In genomic region chr11:65472588-65473274, GRCh38 we compare ENCODE assay signal across 8 cellular contexts. TPM values are rescaled to one million over a fixed set of nuclear protein-coding genes. Genes with fewer than 3 reads are reported as not detected.
DNase-seq lines count a peak whose midpoint lies in the region; ATAC-seq and TF ChIP-seq lines count a peak whose summit lies in the region.
"Not testable (repeated sequence)": the region's sequence is repeated elsewhere in the genome, so short reads cannot be mapped to it uniquely, and the experiment has no call there.

No MANE protein-coding gene starts in this region.

- not testable (repeated sequence) for H3K36me3 Mint-ChIP-seq in CD8-positive, alpha-beta T cell; activated T-cell treated with anti-CD3 and anti-CD28 coated beads, Interleukin-2, amount 50 U/mL, for 4 hours (ENCODE audit: insufficient read depth)

- peak overlapping the region; percentile 60 for H3K27ac ChIP-seq in CD8-positive, alpha-beta T cell (ENCODE audit: low read depth, low read length)
- peak overlapping the region; percentile 100 for H3K27ac ChIP-seq in Panc1 (ENCODE audit: low read length)
- H3K27ac ChIP-seq in breast epithelium: peak overlapping the region; percentile 94 to 95
- H3K27ac ChIP-seq in cardiac muscle cell: peak overlapping the region; percentile 97
- peak overlapping the region; percentile 92 to 98 for H3K27ac ChIP-seq in mucosa of rectum (ENCODE audit: low read depth in 2 of 2, low read length in 2 of 2)
- peak overlapping the region; percentile 99 for H3K27ac ChIP-seq in skeletal muscle tissue (ENCODE audit: low read depth, low read length)
- H3K27ac ChIP-seq in upper lobe of left lung: peak overlapping the region; percentile 91 to 96 (median 94)

- WGBS in upper lobe of left lung, 2 donors: 81 to 85% methylated on average over 14 of the region's 14 CpGs

- TF ChIP-seq CTCF in CD8-positive, alpha-beta T cell (IDR thresholded peaks at IDR 0.05); Panc1 (IDR thresholded peaks at IDR 0.05); breast epithelium (IDR thresholded peaks at IDR 0.05); cardiac muscle cell (IDR thresholded peaks at IDR 0.05; ENCODE audit: low read depth, low read length); upper lobe of left lung (IDR thresholded peaks at IDR 0.05): not testable (repeated sequence)

- TF ChIP-seq POLR2A in breast epithelium (IDR thresholded peaks at IDR 0.05); upper lobe of left lung (IDR thresholded peaks at IDR 0.05): not testable (repeated sequence)

- H3K9me3 Mint-ChIP-seq in CD8-positive, alpha-beta T cell; activated T-cell treated with anti-CD3 and anti-CD28 coated beads, Interleukin-2, amount 50 U/mL, for 4 hours: not testable (repeated sequence)

- not testable (repeated sequence) for H3K4me3 Mint-ChIP-seq in CD8-positive, alpha-beta T cell
- H3K4me3 Mint-ChIP-seq in activated T-cell treated with anti-CD3 and anti-CD28 coated beads, Interleukin-2, amount 50 U/mL, for 4 hours: peak overlapping the region; percentile 65

- H3K36me3 ChIP-seq in CD8-positive, alpha-beta T cell (ENCODE audit: insufficient read depth, low read length); Panc1 (ENCODE audit: control insufficient read depth, insufficient read depth, low read length); breast epithelium; cardiac muscle cell; mucosa of rectum (ENCODE audit: control insufficient read depth in 2 of 2, insufficient read depth in 2 of 2, low read length in 2 of 2); skeletal muscle tissue (ENCODE audit: control insufficient read depth in 3 of 3, insufficient read depth in 3 of 3, low read length in 3 of 3); upper lobe of left lung: not testable (repeated sequence)

- H3K27ac Mint-ChIP-seq in CD8-positive, alpha-beta T cell: peak overlapping the region; percentile 98

- not testable (repeated sequence) for ATAC-seq in CD8-positive, alpha-beta T cell; Panc1; activated T-cell treated with anti-CD3 and anti-CD28 coated beads, Interleukin-2, amount 50 U/mL, for 4 hours; upper lobe of left lung (ENCODE audit: low FRiP score in 2 of 2)

- peaks cover 33% of the 10 kb centered on the region for H3K4me1 Mint-ChIP-seq in CD8-positive, alpha-beta T cell (ENCODE audit: low read depth)
- peaks cover 38% of the 10 kb centered on the region for H3K4me1 Mint-ChIP-seq in activated T-cell treated with anti-CD3 and anti-CD28 coated beads, Interleukin-2, amount 50 U/mL, for 4 hours (ENCODE audit: low read depth)

- TF ChIP-seq EP300 in upper lobe of left lung (IDR thresholded peaks at IDR 0.05): not testable (repeated sequence)

- intact Hi-C loops in CD8-positive, alpha-beta T cell (cut with DNase I, micrococcal nuclease): loop anchor here (1.0 kb wide), 2 partner anchors 25 to 41 kb away; no protein-coding TSS in a partner anchor
- intact Hi-C loops in Panc1 (cut with micrococcal nuclease; ENCODE audit: unreplicated experiment) (loop anchor here (5.0 kb wide), 1 partner anchor 35 kb away; no protein-coding TSS in a partner anchor), breast epithelium (cut with DNase I; ENCODE audit: low total_unique reads) (loop anchor here (1.0 kb wide), 1 partner anchor 49 kb away; no protein-coding TSS in a partner anchor)

- H3K4me1 ChIP-seq in CD8-positive, alpha-beta T cell (ENCODE audit: insufficient read depth, low read length): peaks cover 24% of the 10 kb centered on the region
- H3K4me1 ChIP-seq in Panc1 (ENCODE audit: control insufficient read depth, insufficient read depth, low read length): peaks cover 66% of the 10 kb centered on the region
- H3K4me1 ChIP-seq in breast epithelium: peaks cover 8 to 14% of the 10 kb centered on the region in 2 donors
- peaks cover 24% of the 10 kb centered on the region for H3K4me1 ChIP-seq in cardiac muscle cell (ENCODE audit: low read depth)
- peaks cover 29 to 39% of the 10 kb centered on the region in 2 donors for H3K4me1 ChIP-seq in mucosa of rectum (ENCODE audit: control insufficient read depth in 2 of 2, insufficient read depth in 2 of 2, low read length in 2 of 2)
- H3K4me1 ChIP-seq in skeletal muscle tissue (ENCODE audit: control insufficient read depth in 3 of 3, insufficient read depth in 3 of 3, low read length in 3 of 3): peaks cover 31 to 52% (median 45%) of the 10 kb centered on the region in 3 donors
- H3K4me1 ChIP-seq in upper lobe of left lung: peaks cover 30 to 57% (median 34%) of the 10 kb centered on the region in 4 donors

- H3K4me3 ChIP-seq in CD8-positive, alpha-beta T cell (ENCODE audit: low read depth, low read length): peak overlapping the region; percentile 42
- H3K4me3 ChIP-seq in Panc1 (ENCODE audit: low read depth in 2 of 2, low read length in 2 of 2): 0 out of 4 replicates have a peak overlapping the region, but pooled peaks of 1 of the 2 experiments have one; percentile 9
- peak overlapping the region in 1 of 3 donors; percentile 53 for H3K4me3 ChIP-seq in breast epithelium
- H3K4me3 ChIP-seq in cardiac muscle cell: peak overlapping the region; percentile 1
- not testable (repeated sequence) for H3K4me3 ChIP-seq in mucosa of rectum (ENCODE audit: low read length in 2 of 2); skeletal muscle tissue (ENCODE audit: low read length in 3 of 3); upper lobe of left lung

- BruUV-seq in Panc1 (replicated peaks; lab: Mats Ljungman, UMichigan): not testable (repeated sequence)

- POLR2A ChIA-PET in CD8-positive, alpha-beta T cell (lab: Charles Lee): interaction anchor here (0.6 to 12.7 kb wide), 12 partner anchors 15 to 1816 kb away, joined by 3 to 506 read pairs (median 8); partner anchors contain the start of genes ANKRD13D, MALAT1 and NEAT1
- POLR2A ChIA-PET in Panc1 (lab: Charles Lee): interaction anchor here (0.6 to 14.1 kb wide), 9 partner anchors 15 to 53 kb away, joined by 3 to 818 read pairs (median 4); partner anchors contain the start of genes MALAT1 and NEAT1

- CTCF ChIA-PET in CD8-positive, alpha-beta T cell (lab: Charles Lee): interaction anchor here (0.5 to 4.4 kb wide), 13 partner anchors 12 to 143 kb away, joined by 3 to 50 read pairs (median 4); partner anchors contain the start of genes FRMD8, MALAT1 and SLC25A45
- CTCF ChIA-PET in Panc1 (lab: Charles Lee): interaction anchor here (0.6 to 1.0 kb wide), 2 partner anchors 20 to 28 kb away, joined by 5 to 6 read pairs; no protein-coding TSS in a partner anchor

- in situ Hi-C loops in Panc1 (cut with HindIII; ENCODE audit: low pct_unique_long_range_greater_than_20kb, low sequenced_read_pairs): not testable (repeated sequence)

- DNase-seq in CD8-positive, alpha-beta T cell; Panc1 (ENCODE audit: low read depth, low spot score); activated T-cell treated with anti-CD3 and anti-CD28 coated beads, Interleukin-2, amount 50 U/mL, for 4 hours; breast epithelium (ENCODE audit: low spot score in 2 of 2); cardiac muscle cell (ENCODE audit: low read depth in 1 of 2, low spot score in 1 of 2); upper lobe of left lung: not testable (repeated sequence)

- H3K9ac ChIP-seq in mucosa of rectum (ENCODE audit: low read depth in 1 of 2, low read length in 2 of 2): peak overlapping the region; percentile 41 to 86
- H3K9ac ChIP-seq in skeletal muscle tissue (ENCODE audit: low read depth in 1 of 3, low read length in 3 of 3): peak overlapping the region; percentile 88 to 94 (median 90)

- H3K9me3 ChIP-seq in CD8-positive, alpha-beta T cell (ENCODE audit: low read length); Panc1 (ENCODE audit: control insufficient read depth, insufficient read depth, low read depth, low read length); breast epithelium; cardiac muscle cell (ENCODE audit: low read depth); mucosa of rectum (ENCODE audit: control insufficient read depth in 2 of 2, low read length in 2 of 2); skeletal muscle tissue (ENCODE audit: control insufficient read depth in 3 of 3, low read length in 3 of 3); upper lobe of left lung: not testable (repeated sequence)

- H3K27me3 Mint-ChIP-seq in CD8-positive, alpha-beta T cell (ENCODE audit: low read depth); activated T-cell treated with anti-CD3 and anti-CD28 coated beads, Interleukin-2, amount 50 U/mL, for 4 hours (ENCODE audit: low read depth): not testable (repeated sequence)

- H3K27me3 ChIP-seq in CD8-positive, alpha-beta T cell (ENCODE audit: insufficient read depth, low read length); Panc1 (ENCODE audit: control insufficient read depth, insufficient read depth, low read length); breast epithelium; cardiac muscle cell; mucosa of rectum (ENCODE audit: control insufficient read depth in 2 of 2, insufficient read depth in 2 of 2, low read length in 2 of 2); skeletal muscle tissue (ENCODE audit: control insufficient read depth in 3 of 3, insufficient read depth in 3 of 3, low read length in 3 of 3); upper lobe of left lung: not testable (repeated sequence)

RNA-seq across cellular contexts. Expression of gene MALAT1, which starts 26.1 kb away (rescaled TPM):
- total RNA-seq in CD8-positive, alpha-beta T cell: over 10,000 TPM; 25,886 to 26,729 TPM
- total RNA-seq in Panc1 (2021; ENCODE audit: unreplicated experiment) (13,645 TPM), breast epithelium (over 10,000 TPM; 14,217 to 22,312 (median 18,959) TPM), cardiac muscle cell (3,311 and 7,439 TPM in 2 replicates), skeletal muscle tissue (7,794 TPM), upper lobe of left lung (over 10,000 TPM in 5 of 6 donors, 1,000 to 10,000 TPM in 1; 9,697 to 52,390 (median 19,698) TPM)
- polyA plus RNA-seq in Panc1 (2012; ENCODE audit: insufficient read length): 690 TPM
- total RNA-seq in activated T-cell treated with anti-CD3 and anti-CD28 coated beads, Interleukin-2, amount 50 U/mL, for 4 hours: 1,000 to 10,000 TPM; 3,100 to 4,455 (median 3,753) TPM
- 16,838 and 18,899 TPM in 2 replicates for polyA plus RNA-seq in cardiac muscle cell

RNA-seq across cellular contexts. Expression of gene NEAT1, which starts 50.1 kb away (rescaled TPM):
- total RNA-seq in CD8-positive, alpha-beta T cell: 100 to 1,000 TPM; 198 to 201 TPM
- total RNA-seq in Panc1 (2021; ENCODE audit: unreplicated experiment): 731 TPM
- polyA plus RNA-seq in Panc1 (2012; ENCODE audit: insufficient read length): 190 TPM
- total RNA-seq in activated T-cell treated with anti-CD3 and anti-CD28 coated beads, Interleukin-2, amount 50 U/mL, for 4 hours: 100 to 1,000 TPM in 2 of 3 donors, 10 to 100 TPM in 1; 95.5 to 136 (median 123) TPM
- 100 to 1,000 TPM; 323 to 391 (median 351) TPM for total RNA-seq in breast epithelium
- 3.4 and 11.3 TPM in 2 replicates for total RNA-seq in cardiac muscle cell
- 4.2 and 5.6 TPM in 2 replicates for polyA plus RNA-seq in cardiac muscle cell
- total RNA-seq in skeletal muscle tissue: 26.1 TPM
- total RNA-seq in upper lobe of left lung: 1,000 to 10,000 TPM in 3 of 6 donors, 100 to 1,000 TPM in 3; 245 to 3,084 (median 1,019) TPM

RNA-seq across cellular contexts. Expression of gene SCYL1, which starts 52.2 kb away (rescaled TPM):
- 10 to 100 TPM; 55.8 to 60.4 TPM for total RNA-seq in CD8-positive, alpha-beta T cell
- total RNA-seq in Panc1 (2021; ENCODE audit: unreplicated experiment) (117 TPM), breast epithelium (10 to 100 TPM; 74.1 to 83.4 (median 83.2) TPM), cardiac muscle cell (157 and 168 TPM in 2 replicates), skeletal muscle tissue (36.0 TPM), upper lobe of left lung (100 to 1,000 TPM in 1 of 6 donors, 10 to 100 TPM in 5; 64.0 to 120 (median 88.8) TPM)
- 172 TPM for polyA plus RNA-seq in Panc1 (2012; ENCODE audit: insufficient read length)
- total RNA-seq in activated T-cell treated with anti-CD3 and anti-CD28 coated beads, Interleukin-2, amount 50 U/mL, for 4 hours: 10 to 100 TPM; 87.6 to 94.6 (median 94.3) TPM
- 139 and 146 TPM in 2 replicates for polyA plus RNA-seq in cardiac muscle cell
